ENCODE assay signal across 17 cellular contexts in the genomic region with DNA sequence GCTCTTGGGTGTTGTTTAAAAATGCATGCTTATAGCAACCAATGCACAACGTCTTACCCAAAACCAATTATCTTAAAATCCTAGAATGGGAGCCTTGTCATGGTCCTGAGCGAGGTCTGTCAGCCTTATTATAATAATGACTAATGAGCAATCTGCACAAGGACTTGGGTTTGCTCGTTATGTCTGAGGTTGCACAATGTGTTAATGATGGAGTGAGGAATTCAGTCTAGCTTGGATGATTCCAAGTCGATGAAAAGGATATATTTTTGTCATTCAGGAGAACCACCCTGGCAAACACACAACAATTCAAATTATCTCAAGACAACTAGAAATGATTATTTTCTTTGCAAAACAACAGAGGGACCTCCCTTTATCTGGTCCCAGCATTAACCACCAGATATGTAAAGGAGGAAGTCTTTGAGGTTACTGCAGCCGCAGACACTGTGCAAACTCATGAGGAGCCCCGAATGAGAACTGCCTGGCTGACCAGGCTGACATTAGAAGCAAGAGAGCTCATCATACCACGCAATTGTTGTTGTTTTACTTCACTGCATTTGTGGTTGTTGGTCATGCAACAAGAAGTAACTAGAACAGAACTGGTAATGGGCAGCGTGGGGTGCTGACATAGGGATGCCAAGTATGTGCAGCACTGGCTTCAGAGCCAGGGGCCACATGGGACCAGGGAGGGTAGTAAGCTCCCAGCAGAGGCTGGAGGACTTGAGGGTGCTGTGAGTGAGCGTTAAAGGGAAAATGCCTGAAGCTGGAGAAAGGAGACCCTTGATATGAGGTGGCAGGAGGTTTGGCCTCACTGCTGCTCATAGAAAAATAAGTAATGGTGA.
A peak's percentile ranks its signal among the peaks of the same experiment; 100 is the strongest.
DNase-seq lines count a peak whose midpoint lies in the region; ATAC-seq and TF ChIP-seq lines count a peak whose summit lies in the region.
"Had no signal": no experiment of that assay in that cellular context is flagged by ENCODE, and none has a peak within 500 bp of the region (broad histone marks: within the 10 kb centered on the region; RNA-seq: fewer than 3 reads in every experiment).

No MANE protein-coding gene starts in this region.

- no peak for TF ChIP-seq CTCF in esophagus muscularis mucosa (IDR thresholded peaks at IDR 0.05)
- TF ChIP-seq CTCF in adrenal gland (IDR thresholded peaks at IDR 0.05): no peak

- peaks cover 15% of the 10 kb centered on the region; the same call in 1 of the 2 replicates for H4K20me1 ChIP-seq in BLaER1
- H4K20me1 ChIP-seq in GM23248 (ENCODE audit: insufficient read depth): no peaks in the 10 kb centered on the region

- no peak for ATAC-seq in aorta (ENCODE audit: low FRiP score)
- ATAC-seq: pancreas had no signal

- TF ChIP-seq POLR2A in esophagus muscularis mucosa (IDR thresholded peaks at IDR 0.05; ENCODE audit: low read depth) (no peak), adrenal gland (IDR thresholded peaks at IDR 0.05) (no peak)

- TF ChIP-seq EP300 in esophagus muscularis mucosa (IDR thresholded peaks at IDR 0.05): no peak

- DNase-seq in GM23248 (peak; percentile 33), NOMO-1 (lab: John Stamatoyannopoulos, UW; ENCODE audit: unreplicated experiment in 2 of 2) (peak; percentile 64 to 86), esophagus muscularis mucosa (ENCODE audit: extremely low spot score) (peak; percentile 50), aorta (no peak), dedifferentiated amniotic fluid mesenchymal stem cell (ENCODE audit: extremely low spot score) (no peak), adrenal gland (no peak), NCI-H526 treated with DMSO at 0.1 percent for 48 hours (lab: John Stamatoyannopoulos, UW) (no peak)
- DNase-seq: activated CD4-positive, CD25-positive, alpha-beta regulatory T cell treated with anti-CD3 and anti-CD28 coated beads, Interleukin-2, amount 50 U/mL, for 72 hours; activated CD8-positive, alpha-beta memory T cell treated with anti-CD3 and anti-CD28 coated beads, Interleukin-2, amount 50 U/mL, for 48 hours; activated gamma-delta T cell treated with Interleukin-2 at 50 U/mL for 16 hours; cortex of kidney; EL; NCI-H187; pancreas; stimulated activated CD4-positive, alpha-beta T cell treated with anti-CD3 and anti-CD28 coated beads, Interleukin-2, amount 100 ng/mL, for 48 hours; testis had no signal

- no peaks in the 10 kb centered on the region for H3K79me2 ChIP-seq in GM23248 (ENCODE audit: insufficient read depth)

- H3K9me2 ChIP-seq in GM23248 (ENCODE audit: insufficient read depth): no peaks in the 10 kb centered on the region

- H2AFZ ChIP-seq in GM23248: no peak overlapping the region

- H3K4me1 ChIP-seq in BLaER1: peaks cover 19% of the 10 kb centered on the region
- no peaks in the 10 kb centered on the region for H3K4me1 ChIP-seq in GM23248 (ENCODE audit: insufficient read depth)
- peaks cover 0 to 4% (median 2%) of the 10 kb centered on the region in 4 donors for H3K4me1 ChIP-seq in esophagus muscularis mucosa
- no peaks in the 10 kb centered on the region for H3K4me1 ChIP-seq in aorta (ENCODE audit: control insufficient read depth in 1 of 2, insufficient read depth in 2 of 2, low read length in 2 of 2)
- H3K4me1 ChIP-seq in adrenal gland (replicated peaks in 1 of 2): no peaks in the 10 kb centered on the region
- H3K4me1 ChIP-seq: pancreas, testis had no signal

- intact Hi-C loops in esophagus muscularis mucosa (cut with DNase I): no loop called here
- intact Hi-C loops in aorta (cut with DNase I): no loop called here
- intact Hi-C loops in adrenal gland (cut with DNase I): no loop called here

- 18 to 19% methylated on average over 9 of the region's 9 CpGs for WGBS in GM23248 (ENCODE audit: low coverage in 1 of 2, low lambda C conversion rate in 2 of 2, missing lambda C conversion rate in 2 of 2), 2 experiments
- 68% methylated on average over 9 of the region's 9 CpGs for WGBS in esophagus muscularis mucosa
- 72 to 75% methylated on average over 9 of the region's 9 CpGs for WGBS in aorta, 2 donors
- 59 to 67% (median 61%) methylated on average over 9 of the region's 9 CpGs for WGBS in adrenal gland, 4 donors

- no peak overlapping the region for H3K4me3 ChIP-seq in BLaER1
- H3K4me3 ChIP-seq in GM23248: no peak overlapping the region
- no peak overlapping the region for H3K4me3 ChIP-seq in esophagus muscularis mucosa
- no peak overlapping the region for H3K4me3 ChIP-seq in aorta (ENCODE audit: low read length in 2 of 2)
- H3K4me3 ChIP-seq in adrenal gland: no peak overlapping the region
- H3K4me3 ChIP-seq: pancreas, testis had no signal

- peaks cover 24% of the 10 kb centered on the region for H3K27me3 ChIP-seq in BLaER1
- H3K27me3 ChIP-seq in GM23248 (replicated peaks; ENCODE audit: insufficient read depth): no peaks in the 10 kb centered on the region
- peaks cover 0 to 11% (median 0%) of the 10 kb centered on the region in 4 donors for H3K27me3 ChIP-seq in esophagus muscularis mucosa
- H3K27me3 ChIP-seq in aorta (ENCODE audit: control insufficient read depth in 1 of 2, insufficient read depth in 2 of 2, low read length in 1 of 2): no peaks in the 10 kb centered on the region
- no peaks in the 10 kb centered on the region for H3K27me3 ChIP-seq in adrenal gland
- H3K27me3 ChIP-seq: testis had no signal

- H3K36me3 ChIP-seq in BLaER1 (no peaks in the 10 kb centered on the region), GM23248 (ENCODE audit: low read depth) (no peaks in the 10 kb centered on the region), esophagus muscularis mucosa (no peaks in the 10 kb centered on the region), aorta (ENCODE audit: control insufficient read depth in 1 of 2, insufficient read depth in 2 of 2, low read length in 1 of 2) (no peaks in the 10 kb centered on the region), adrenal gland (replicated peaks in 1 of 2) (no peaks in the 10 kb centered on the region)
- H3K36me3 ChIP-seq: pancreas had no signal

- H3K27ac ChIP-seq in BLaER1 (no peak overlapping the region), GM23248 (no peak overlapping the region), esophagus muscularis mucosa (replicated peaks in 1 of 4) (no peak overlapping the region), aorta (ENCODE audit: low read depth in 1 of 2, low read length in 2 of 2) (no peak overlapping the region), adrenal gland (no peak overlapping the region)
- H3K27ac ChIP-seq: pancreas, testis had no signal

- in situ Hi-C loops in GM23248 (cut with MboI): no loop called here

- no peaks in the 10 kb centered on the region for H3F3A ChIP-seq in GM23248 (ENCODE audit: insufficient read depth)

- H3K9ac ChIP-seq in BLaER1 (no peak overlapping the region), GM23248 (no peak overlapping the region)

- peak overlapping the region; percentile 51 for H3K4me2 ChIP-seq in BLaER1
- H3K4me2 ChIP-seq in GM23248 (ENCODE audit: unreplicated experiment): no peak overlapping the region

- no peaks in the 10 kb centered on the region for H3K9me3 ChIP-seq in BLaER1
- H3K9me3 ChIP-seq in GM23248 (ENCODE audit: low read depth): no peaks in the 10 kb centered on the region
- no peaks in the 10 kb centered on the region for H3K9me3 ChIP-seq in esophagus muscularis mucosa
- no peaks in the 10 kb centered on the region for H3K9me3 ChIP-seq in aorta (ENCODE audit: control insufficient read depth, low read length)
- no peaks in the 10 kb centered on the region for H3K9me3 ChIP-seq in adrenal gland (replicated peaks in 1 of 3)
- H3K9me3 ChIP-seq: pancreas, testis had no signal

Comparison
In these comparisons a context has a peak if more than half of its experiments do, and no peak if none do; other contexts are left out.
1. DNase-seq: peak in GM23248 (single experiment), NOMO-1 (2 of 2) and esophagus muscularis mucosa (single experiment); none in aorta (0 of 2), dedifferentiated amniotic fluid mesenchymal stem cell (single experiment), adrenal gland (0 of 7) and NCI-H526 treated with DMSO at 0.1 percent for 48 hours (single experiment).